In genomic region chr20:44084439-44084838, GRCh38 we compare ENCODE assay signal across 26 cellular contexts.
DNase-seq lines count a peak whose midpoint lies in the region; ATAC-seq, FAIRE-seq and TF ChIP-seq lines count a peak whose summit lies in the region.
"Had no signal": no experiment of that assay in that cellular context is flagged by ENCODE, and none has a peak within 500 bp of the region (broad histone marks: within the 10 kb centered on the region; RNA-seq: fewer than 3 reads in every experiment).

No MANE protein-coding gene starts in this region.

- peaks cover 3 to 57% of the 10 kb centered on the region in 2 experiments; a peak in 3 of 5 replicates for H3K27me3 ChIP-seq in HepG2 (ENCODE audit: control insufficient read depth in 1 of 2, insufficient read depth in 2 of 2, low read length in 2 of 2)
- H3K27me3 ChIP-seq in right lobe of liver: no peaks in the 10 kb centered on the region
- H3K27me3 ChIP-seq in neural progenitor cell: no peaks in the 10 kb centered on the region
- H3K27me3 ChIP-seq: BE2C; BLaER1 treated with 17β-estradiol and CSF1 and Interleukin-3, amounts not matched to agents 10 nM and 100 nM had no signal

- H3K4me1 ChIP-seq in HepG2 (ENCODE audit: insufficient read depth, low read length) (no peaks in the 10 kb centered on the region), right lobe of liver (no peaks in the 10 kb centered on the region), neural progenitor cell (no peaks in the 10 kb centered on the region)
- H3K4me1 ChIP-seq: A549 had no signal

- CTCF ChIA-PET in HepG2 (lab: Yijun Ruan, JAX; ENCODE audit: low intra/inter-chr PET ratio, low total read pairs): no interaction called here

- POLR2A ChIA-PET in HepG2 (lab: Yijun Ruan, JAX): no interaction called here

- H3K9ac ChIP-seq in HepG2 (ENCODE audit: insufficient read depth, low read depth, low read length): no peak overlapping the region
- H3K9ac ChIP-seq in neural progenitor cell: no peak overlapping the region
- H3K9ac ChIP-seq: BLaER1 treated with 17β-estradiol and CSF1 and Interleukin-3, amounts not matched to agents 10 nM and 100 nM had no signal

- no peaks in the 10 kb centered on the region for H3K9me3 Mint-ChIP-seq in neural progenitor cell
- H3K9me3 Mint-ChIP-seq: CD4-positive, alpha-beta T cell; CD8-positive, alpha-beta memory T cell; GM23338; H9; HFFc6 had no signal

- WGBS in HepG2 (ENCODE audit: low lambda C conversion rate): 0% methylated on average over 2 of the region's 2 CpGs
- 68% methylated on average over 2 of the region's 2 CpGs for WGBS in right lobe of liver (ENCODE audit: insufficient coverage, low coverage, low lambda C conversion rate, missing lambda C conversion rate)

- no peak for TF ChIP-seq EP300 in HepG2 (IDR thresholded peaks at IDR 0.05; ENCODE audit: low read depth in 2 of 2, low read length in 2 of 2)
- TF ChIP-seq EP300 in HepG2 (CRISPR knock-in tag; IDR thresholded peaks at IDR 0.05; ENCODE audit: borderline replicate concordance): no peak

- H3K4me1 Mint-ChIP-seq in neural progenitor cell: no peaks in the 10 kb centered on the region
- H3K4me1 Mint-ChIP-seq: GM23338, H9 had no signal

- no peak overlapping the region for H2AFZ ChIP-seq in HepG2 (ENCODE audit: low read length)
- H2AFZ ChIP-seq in neural progenitor cell (replicated peaks): no peak overlapping the region
- H2AFZ ChIP-seq: GM23338 had no signal

- no peak overlapping the region for H3K4me3 ChIP-seq in HepG2 (replicated peaks in 1 of 3; ENCODE audit: insufficient read depth in 1 of 3, low read depth in 2 of 3, low read length in 3 of 3)
- no peak overlapping the region for H3K4me3 ChIP-seq in right lobe of liver
- no peak overlapping the region for H3K4me3 ChIP-seq in neural progenitor cell
- H3K4me3 ChIP-seq: A549; BLaER1 treated with 17β-estradiol and CSF1 and Interleukin-3, amounts not matched to agents 10 nM and 100 nM; GM23338 had no signal

- H3K4me3 Mint-ChIP-seq in neural progenitor cell: no peak overlapping the region
- H3K4me3 Mint-ChIP-seq: CD14-positive monocyte; CD4-positive, alpha-beta T cell; CD8-positive, alpha-beta memory T cell; GM23338; H9; HFFc6 had no signal

- H3F3A ChIP-seq in neural progenitor cell (ENCODE audit: low read depth): no peaks in the 10 kb centered on the region

- H3K4me2 ChIP-seq in HepG2 (ENCODE audit: low read depth, low read length): no peak overlapping the region
- no peak overlapping the region for H3K4me2 ChIP-seq in neural progenitor cell
- H3K4me2 ChIP-seq: A549; BLaER1 treated with 17β-estradiol and CSF1 and Interleukin-3, amounts not matched to agents 10 nM and 100 nM; GM23338 had no signal

- TF ChIP-seq CTCF in HepG2 (CRISPR knock-in tag; IDR thresholded peaks at IDR 0.05): no peak
- TF ChIP-seq CTCF in right lobe of liver (IDR thresholded peaks at IDR 0.05): no peak
- no peak for TF ChIP-seq CTCF in neural progenitor cell (IDR thresholded peaks at IDR 0.05)

- peaks cover 5% of the 10 kb centered on the region for H3K27me3 Mint-ChIP-seq in neural progenitor cell (ENCODE audit: insufficient read depth, low read depth)
- H3K27me3 Mint-ChIP-seq: CD4-positive, alpha-beta T cell had no signal

- no peak for ATAC-seq in HepG2
- no peak for ATAC-seq in right lobe of liver
- ATAC-seq: A549, GM23338, HCT116 had no signal

- no TSS peak for BruUV-seq in HepG2 (replicated peaks; lab: Mats Ljungman, UMichigan)

- intact Hi-C loops in HepG2 (cut with micrococcal nuclease; ENCODE audit: unreplicated experiment) (no loop called here), right lobe of liver (cut with DNase I) (loop anchor here (5.0 kb wide), 2 partner anchors 332 to 637 kb away; no protein-coding TSS in a partner anchor)

- H3K9me3 ChIP-seq in HepG2 (ENCODE audit: low read length) (no peaks in the 10 kb centered on the region), right lobe of liver (no peaks in the 10 kb centered on the region), neural progenitor cell (ENCODE audit: low read depth) (no peaks in the 10 kb centered on the region)
- H3K9me3 ChIP-seq: A549; BE2C; BLaER1 treated with 17β-estradiol and CSF1 and Interleukin-3, amounts not matched to agents 10 nM and 100 nM had no signal

- no peak for TF ChIP-seq RAD21 in HepG2 (CRISPR knock-in tag; IDR thresholded peaks at IDR 0.05)

- H4K20me1 ChIP-seq in HepG2 (ENCODE audit: insufficient read depth, low read length) (no peaks in the 10 kb centered on the region), neural progenitor cell (ENCODE audit: low read depth) (no peaks in the 10 kb centered on the region)
- H4K20me1 ChIP-seq: BLaER1 treated with 17β-estradiol and CSF1 and Interleukin-3, amounts not matched to agents 10 nM and 100 nM had no signal

- H3K27ac ChIP-seq in HepG2 (ENCODE audit: extremely low read length, insufficient read depth, low read length) (no peak overlapping the region), right lobe of liver (no peak overlapping the region), neural progenitor cell (no peak overlapping the region)
- H3K27ac ChIP-seq: A549; BLaER1 treated with 17β-estradiol and CSF1 and Interleukin-3, amounts not matched to agents 10 nM and 100 nM had no signal

- H3K36me3 Mint-ChIP-seq in neural progenitor cell: no peaks in the 10 kb centered on the region
- H3K36me3 Mint-ChIP-seq: CD14-positive monocyte; CD8-positive, alpha-beta memory T cell had no signal

- FAIRE-seq in HepG2 (lab: Jason Lieb, UNC): no peak
- peak; percentile 76 for FAIRE-seq in HTR-8/SVneo (lab: Jason Lieb, UNC)
- FAIRE-seq: A549, D721Med, GM12891, GM18507 had no signal

- H3K27ac Mint-ChIP-seq in neural progenitor cell: no peak overlapping the region
- H3K27ac Mint-ChIP-seq: CD14-positive monocyte; CD4-positive, alpha-beta T cell; GM23338; H9; HFFc6 had no signal

- DNase-seq in HepG2 (ENCODE audit: low spot score) (no peak), right lobe of liver (no peak), HTR-8/SVneo (ENCODE audit: insufficient read length, low spot score) (no peak), ureter (ENCODE audit: low spot score) (peak; percentile 8), neural progenitor cell (ENCODE audit: low spot score) (no peak), GDM1 (lab: John Stamatoyannopoulos, UW) (no peak)
- DNase-seq: 8988T; ACHN; AML-193; BE2C; CD4-positive, alpha-beta T cell; CD8-positive, alpha-beta memory T cell; DMS 273 treated with DMSO at 0.1 percent for 48 hours; DMS79; EL; GF-D8; H9; HFFc6 had no signal

- in situ Hi-C loops in HepG2 (cut with HindIII; ENCODE audit: extremely low pct_ligation_motif_present, low pct_unique_long_range_greater_than_20kb): loop anchor here (5.0 kb wide), 2 partner anchors 332 to 637 kb away; no protein-coding TSS in a partner anchor

- no peaks in the 10 kb centered on the region for H3K36me3 ChIP-seq in HepG2 (replicated peaks in 1 of 2; ENCODE audit: control insufficient read depth in 1 of 2, insufficient read depth in 2 of 2, low read length in 2 of 2)
- no peaks in the 10 kb centered on the region for H3K36me3 ChIP-seq in right lobe of liver
- H3K36me3 ChIP-seq in neural progenitor cell: no peaks in the 10 kb centered on the region
- H3K36me3 ChIP-seq: BE2C; BLaER1 treated with 17β-estradiol and CSF1 and Interleukin-3, amounts not matched to agents 10 nM and 100 nM had no signal

- H3K79me2 ChIP-seq in HepG2 (ENCODE audit: insufficient read depth, low read length) (no peaks in the 10 kb centered on the region), neural progenitor cell (ENCODE audit: low read depth) (no peaks in the 10 kb centered on the region)

- TF ChIP-seq POLR2A in HepG2 (IDR thresholded peaks at IDR 0.05; ENCODE audit: insufficient read depth in 1 of 2, low read depth in 2 of 2, low read length in 2 of 2): no peak
- no peak for TF ChIP-seq POLR2A in right lobe of liver (IDR thresholded peaks at IDR 0.05)

TF ChIP-seq in HepG2, 621 proteins besides CTCF, POLR2A, EP300 and RAD21:
- TF ChIP-seq ZHX1 (CRISPR knock-in tag; IDR thresholded peaks at IDR 0.05; ENCODE audit: low read depth) (no peak), HNF4A (CRISPR knock-in tag; IDR thresholded peaks at IDR 0.05) (no peak), ATF7 (IDR thresholded peaks at IDR 0.05) (peak; percentile 94), ATF7 (CRISPR knock-in tag; IDR thresholded peaks at IDR 0.05) (no peak), TAF15 (IDR thresholded peaks at IDR 0.05; ENCODE audit: low read depth, low read length, poor library complexity, severe bottlenecking) (no peak), TOE1 (CRISPR knock-in tag; IDR thresholded peaks at IDR 0.05) (no peak), ZNF607 (CRISPR knock-in tag; IDR thresholded peaks at IDR 0.05; ENCODE audit: borderline replicate concordance) (no peak)
- TF ChIP-seq, protein P1, sequence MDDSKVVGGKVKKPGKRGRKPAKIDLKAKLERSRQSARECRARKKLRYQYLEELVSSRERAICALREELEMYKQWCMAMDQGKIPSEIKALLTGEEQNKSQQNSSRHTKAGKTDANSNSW (CRISPR knock-in tag; IDR thresholded peaks at IDR 0.05; ENCODE audit: borderline replicate concordance): no peak
TF ChIP-seq in HepG2: peak in this region for 1.
